In the genomic region with DNA sequence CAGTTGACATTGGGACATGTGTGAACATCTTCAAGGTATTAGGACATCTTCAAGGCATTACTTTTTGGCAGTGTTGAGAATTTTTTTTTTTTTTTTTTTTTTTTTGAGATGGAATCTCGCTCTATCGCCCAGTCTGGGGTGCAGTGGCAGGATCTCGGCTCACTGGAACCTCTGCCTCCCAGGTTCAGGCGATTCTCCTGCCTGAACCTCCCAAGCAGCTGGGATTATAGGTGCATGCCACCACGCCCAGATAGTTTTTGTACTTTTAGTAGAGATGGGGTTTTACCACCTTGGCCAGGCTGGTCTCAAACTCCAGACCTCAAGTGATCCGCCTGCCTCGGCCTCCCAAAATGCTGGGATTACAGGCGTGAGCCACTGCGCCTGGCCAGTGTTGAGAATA, we compare ENCODE assay signal across 8 cellular contexts. TPM values are rescaled to one million over a fixed set of nuclear protein-coding genes. Genes with fewer than 3 reads are reported as not detected.
DNase-seq lines count a peak whose midpoint lies in the region; TF ChIP-seq lines count a peak whose summit lies in the region.
"Not testable (repeated sequence)": the region's sequence is repeated elsewhere in the genome, so short reads cannot be mapped to it uniquely, and the experiment has no call there.

No MANE protein-coding gene starts in this region.

- intact Hi-C loops in MCF 10A (cut with micrococcal nuclease); sigmoid colon (cut with DNase I): not testable (repeated sequence)

- H3K79me2 ChIP-seq in DOHH2 (ENCODE audit: control insufficient read depth, low read length): peaks cover 100% of the 10 kb centered on the region

- CTCF ChIA-PET in activated CD4-positive, alpha-beta T cell treated with anti-CD3 and anti-CD28 coated beads, Interleukin-2, amount 10 ng/mL, durations not matched to agents 7 days and 5 days (lab: Charles Lee): not testable (repeated sequence)
- CTCF ChIA-PET in MCF 10A (lab: Yijun Ruan, JAX): interaction anchor here (0.6 to 1.0 kb wide), 3 partner anchors 7 to 941 kb away, joined by 3 read pairs; no protein-coding TSS in a partner anchor

- H3K36me3 ChIP-seq in DOHH2 (ENCODE audit: control insufficient read depth, low read length): peaks cover 99% of the 10 kb centered on the region
- H3K36me3 ChIP-seq in sigmoid colon: not testable (repeated sequence)

- peak overlapping the region; percentile 60 for H3K4me3 Mint-ChIP-seq in activated CD4-positive, alpha-beta T cell treated with anti-CD3 and anti-CD28 coated beads, Interleukin-2, amount 10 ng/mL, durations not matched to agents 7 days and 5 days
- H3K4me3 Mint-ChIP-seq in MCF 10A (ENCODE audit: unreplicated experiment) (peak overlapping the region; percentile 87), mesothelial cell of epicardium (peak overlapping the region; percentile 8), type B pancreatic cell (peak overlapping the region; percentile 88)

- POLR2A ChIA-PET in activated CD4-positive, alpha-beta T cell treated with anti-CD3 and anti-CD28 coated beads, Interleukin-2, amount 10 ng/mL, durations not matched to agents 7 days and 5 days (lab: Charles Lee): not testable (repeated sequence)
- POLR2A ChIA-PET in MCF 10A (lab: Yijun Ruan, JAX): interaction anchor here (0.9 to 2.7 kb wide), 5 partner anchors 26 to 517 kb away, joined by 3 to 15 read pairs (median 5); partner anchors contain the start of gene ATAD1

- not testable (repeated sequence) for TF ChIP-seq POLR2A in NB4 (IDR thresholded peaks at IDR 0.05; ENCODE audit: extremely low read depth, insufficient read length); sigmoid colon (IDR thresholded peaks at IDR 0.05)

- H4K20me1 ChIP-seq in DOHH2 (ENCODE audit: control insufficient read depth, insufficient read depth, low read depth, low read length): peaks cover 61% of the 10 kb centered on the region

- not testable (repeated sequence) for H3F3A ChIP-seq in DOHH2 (ENCODE audit: control insufficient read depth, insufficient read depth)

- not testable (repeated sequence) for BruUV-seq in MCF 10A (replicated peaks; lab: Mats Ljungman, UMichigan)

- H3K4me1 ChIP-seq in DOHH2 (ENCODE audit: control insufficient read depth, low read length): peaks cover 56% of the 10 kb centered on the region
- H3K4me1 ChIP-seq in sigmoid colon: peaks cover 0 to 64% (median 48%) of the 10 kb centered on the region in 4 donors

- not testable (repeated sequence) for H3K9me3 ChIP-seq in DOHH2 (ENCODE audit: control insufficient read depth, insufficient read depth, low read length); sigmoid colon

- not testable (repeated sequence) for DNase-seq in NB4 (ENCODE audit: low read depth); activated CD4-positive, alpha-beta T cell treated with anti-CD3 and anti-CD28 coated beads, Interleukin-2, amount 10 ng/mL, durations not matched to agents 7 days and 5 days; foreskin fibroblast; mesothelial cell of epicardium (ENCODE audit: low spot score in 2 of 2, unreplicated experiment in 2 of 2); sigmoid colon; type B pancreatic cell (ENCODE audit: extremely low spot score, unreplicated experiment)
- DNase-seq in MCF 10A (ENCODE audit: unreplicated experiment): peak; percentile 27

- not testable (repeated sequence) for H3K27ac Mint-ChIP-seq in activated CD4-positive, alpha-beta T cell treated with anti-CD3 and anti-CD28 coated beads, Interleukin-2, amount 10 ng/mL, durations not matched to agents 7 days and 5 days; MCF 10A (ENCODE audit: low read depth, unreplicated experiment); type B pancreatic cell
- peak overlapping the region; percentile 25 for H3K27ac Mint-ChIP-seq in mesothelial cell of epicardium

- H3K9me3 Mint-ChIP-seq in activated CD4-positive, alpha-beta T cell treated with anti-CD3 and anti-CD28 coated beads, Interleukin-2, amount 10 ng/mL, durations not matched to agents 7 days and 5 days; MCF 10A (ENCODE audit: unreplicated experiment); mesothelial cell of epicardium; type B pancreatic cell: not testable (repeated sequence)

- 85 to 88% methylated on average over 9 of the region's 9 CpGs for WGBS in sigmoid colon, 2 donors

- not testable (repeated sequence) for TF ChIP-seq EP300 in sigmoid colon (IDR thresholded peaks at IDR 0.05)

- H3K27me3 Mint-ChIP-seq in activated CD4-positive, alpha-beta T cell treated with anti-CD3 and anti-CD28 coated beads, Interleukin-2, amount 10 ng/mL, durations not matched to agents 7 days and 5 days; MCF 10A (ENCODE audit: insufficient read depth, unreplicated experiment); mesothelial cell of epicardium (ENCODE audit: low read depth); type B pancreatic cell: not testable (repeated sequence)

- peaks cover 59% of the 10 kb centered on the region for H3K36me3 Mint-ChIP-seq in activated CD4-positive, alpha-beta T cell treated with anti-CD3 and anti-CD28 coated beads, Interleukin-2, amount 10 ng/mL, durations not matched to agents 7 days and 5 days (ENCODE audit: low read depth)
- H3K36me3 Mint-ChIP-seq in MCF 10A (ENCODE audit: insufficient read depth, unreplicated experiment) (peaks cover 18% of the 10 kb centered on the region), type B pancreatic cell (peaks cover 20% of the 10 kb centered on the region)
- H3K36me3 Mint-ChIP-seq in mesothelial cell of epicardium: not testable (repeated sequence)

- not testable (repeated sequence) for H3K9me2 ChIP-seq in DOHH2 (replicated peaks; ENCODE audit: control insufficient read depth, low read length)

- H3K27ac ChIP-seq in DOHH2 (ENCODE audit: low read depth, low read length): not testable (repeated sequence)
- peak overlapping the region in 3 of 4 donors; percentile 95 to 99 (median 96) for H3K27ac ChIP-seq in sigmoid colon

- peaks cover 51% of the 10 kb centered on the region for H3K4me1 Mint-ChIP-seq in activated CD4-positive, alpha-beta T cell treated with anti-CD3 and anti-CD28 coated beads, Interleukin-2, amount 10 ng/mL, durations not matched to agents 7 days and 5 days
- H3K4me1 Mint-ChIP-seq in MCF 10A (ENCODE audit: insufficient read depth, unreplicated experiment) (peaks cover 22% of the 10 kb centered on the region), mesothelial cell of epicardium (peaks cover 46% of the 10 kb centered on the region), type B pancreatic cell (ENCODE audit: unreplicated experiment) (peaks cover 30% of the 10 kb centered on the region)

- peak overlapping the region; percentile 85 for H3K4me2 ChIP-seq in DOHH2 (ENCODE audit: low read length)

- TF ChIP-seq CTCF in DOHH2 (IDR thresholded peaks at IDR 0.05; ENCODE audit: low read depth, low read length, poor library complexity, severe bottlenecking); NB4 (IDR thresholded peaks at IDR 0.05; ENCODE audit: low read depth, low read length); MCF 10A (IDR thresholded peaks at IDR 0.05; ENCODE audit: unreplicated experiment); foreskin fibroblast (IDR thresholded peaks at IDR 0.05; ENCODE audit: low read depth, low read length); mesothelial cell of epicardium (IDR thresholded peaks at IDR 0.05; ENCODE audit: unreplicated experiment); sigmoid colon (IDR thresholded peaks at IDR 0.05); type B pancreatic cell (conservative IDR thresholded peaks at IDR 0.05): not testable (repeated sequence)

- H3K27me3 ChIP-seq in DOHH2 (ENCODE audit: control insufficient read depth, low read length); sigmoid colon: not testable (repeated sequence)

- H3K4me3 ChIP-seq in DOHH2 (ENCODE audit: low read length) (peak overlapping the region; percentile 91), NB4 (ENCODE audit: low read depth, low read length) (peak overlapping the region; percentile 77), foreskin fibroblast (ENCODE audit: low read depth in 1 of 2, low read length in 2 of 2) (peak overlapping the region; percentile 89 to 98), sigmoid colon (peak overlapping the region in 1 of 4 donors; percentile 82)

RNA-seq across cellular contexts. Expression of gene PTEN, which starts 5.7 kb away (rescaled TPM):
- total RNA-seq in activated CD4-positive, alpha-beta T cell treated with anti-CD3 and anti-CD28 coated beads, Interleukin-2, amount 10 ng/mL, durations not matched to agents 7 days and 5 days: 10 to 100 TPM; 91.3 to 93.9 TPM
- total RNA-seq in MCF 10A (2022): 55.5 and 64.1 TPM in 2 replicates
- total RNA-seq in mesothelial cell of epicardium: 72.7 to 77.9 TPM (median 72.7 TPM) in 3 replicates
- 100 to 1,000 TPM in 2 of 4 donors, 10 to 100 TPM in 2; 80.0 to 180 (median 118) TPM for total RNA-seq in sigmoid colon
- polyA plus RNA-seq in sigmoid colon: 10 to 100 TPM; 27.0 to 40.9 (median 31.2) TPM
- 80.6 and 93.1 TPM in 2 replicates for total RNA-seq in type B pancreatic cell (ENCODE audit: low replicate concordance)

RNA-seq across cellular contexts. Expression of gene KLLN, which starts 5.8 kb away (rescaled TPM):
- total RNA-seq in activated CD4-positive, alpha-beta T cell treated with anti-CD3 and anti-CD28 coated beads, Interleukin-2, amount 10 ng/mL, durations not matched to agents 7 days and 5 days: 1 to 10 TPM; 1.1 to 1.3 TPM
- total RNA-seq in MCF 10A (2022) (0.56 and 0.68 TPM in 2 replicates), mesothelial cell of epicardium (1.1 to 1.2 TPM (median 1.2 TPM) in 3 replicates), sigmoid colon (under 1 TPM; 0.14 to 0.36 (median 0.30) TPM), type B pancreatic cell (ENCODE audit: low replicate concordance) (1.4 and 2.2 TPM in 2 replicates)
- polyA plus RNA-seq in sigmoid colon: under 1 TPM; 0.60 to 0.92 (median 0.76) TPM

RNA-seq across cellular contexts. Expression of gene ATAD1, which starts 51.1 kb away (rescaled TPM):
- 10 to 100 TPM; 42.9 to 45.9 TPM for total RNA-seq in activated CD4-positive, alpha-beta T cell treated with anti-CD3 and anti-CD28 coated beads, Interleukin-2, amount 10 ng/mL, durations not matched to agents 7 days and 5 days
- 75.2 and 80.7 TPM in 2 replicates for total RNA-seq in MCF 10A (2022)
- 49.1 to 54.3 TPM (median 50.2 TPM) in 3 replicates for total RNA-seq in mesothelial cell of epicardium
- 10 to 100 TPM; 28.0 to 45.3 (median 37.3) TPM for total RNA-seq in sigmoid colon
- 10 to 100 TPM in 2 of 3 donors, 1 to 10 TPM in 1; 6.9 to 18.7 (median 10.8) TPM for polyA plus RNA-seq in sigmoid colon
- total RNA-seq in type B pancreatic cell (ENCODE audit: low replicate concordance): 50.1 and 51.5 TPM in 2 replicates

Comparison
In these comparisons a context has a peak if more than half of its experiments do, and no peak if none do; other contexts are left out.
1. H3K4me3 Mint-ChIP-seq: peak in every context shown above with its lines; median percentile 88 in type B pancreatic cell; 87 in MCF 10A; 60 in activated CD4-positive, alpha-beta T cell treated with anti-CD3 and anti-CD28 coated beads, Interleukin-2, amount 10 ng/mL, durations not matched to agents 7 days and 5 days; 8 in mesothelial cell of epicardium.